8 cellular contexts compared by ENCODE assay signal in genomic region chr2:223760838-223761502, GRCh38.
DNase-seq lines count a peak whose midpoint lies in the region; ATAC-seq, FAIRE-seq and TF ChIP-seq lines count a peak whose summit lies in the region.

No MANE protein-coding gene starts in this region.

- H3K4me1 Mint-ChIP-seq in CD4-positive, alpha-beta memory T cell, result peaks cover 8 to 32% (median 15%) of the 10 kb centered on the region in 4 donors

- no peaks in the 10 kb centered on the region for H3K9me3 Mint-ChIP-seq in CD4-positive, alpha-beta memory T cell

- peak overlapping the region; percentile 19 to 92 (median 81) for H3K27ac Mint-ChIP-seq in CD4-positive, alpha-beta memory T cell

- intact Hi-C loops in CD4-positive, alpha-beta memory T cell (cut with micrococcal nuclease), result no loop called here
- intact Hi-C loops in pancreas (cut with DNase I), result no loop called here

- TF ChIP-seq CTCF in pancreas (IDR thresholded peaks at IDR 0.05), result no peak

- no peaks in the 10 kb centered on the region for H3K27me3 ChIP-seq in CD4-positive, alpha-beta memory T cell (ENCODE audit: insufficient read depth, low read length)
- no peaks in the 10 kb centered on the region for H3K27me3 ChIP-seq in pancreas

- 87 to 92% methylated on average over 8 of the region's 8 CpGs for WGBS in pancreas, 2 donors

- H3K27me3 Mint-ChIP-seq in CD4-positive, alpha-beta memory T cell, result no peaks in the 10 kb centered on the region

- POLR2A ChIA-PET in CD4-positive, alpha-beta memory T cell (lab: Charles Lee; ENCODE audit: partially characterized antibody), result interaction anchor here (0.6 to 1.4 kb wide), 2 partner anchors 11 to 184 kb away, joined by 3 to 4 read pairs; partner anchors contain the start of gene WDFY1

- H3K4me3 Mint-ChIP-seq in CD4-positive, alpha-beta memory T cell, result peak overlapping the region in 5 of 8 donors; percentile 20 to 72 (median 51)

- peak; percentile 43 to 80 (median 46) for DNase-seq in CD4-positive, alpha-beta memory T cell
- DNase-seq in T-helper 22 cell (ENCODE audit: low read depth) (peak; percentile 21), dedifferentiated amniotic fluid mesenchymal stem cell (ENCODE audit: extremely low spot score) (peak; percentile 57), pancreas (peak in 2 of 6 donors; percentile 19 to 36), UCSD-AML1 (lab: John Stamatoyannopoulos, UW; ENCODE audit: unreplicated experiment) (no peak), G401 (ENCODE audit: low spot score) (no peak)

- FAIRE-seq in pancreas (lab: Jason Lieb, UNC), result no peak

- H3K36me3 Mint-ChIP-seq in CD4-positive, alpha-beta memory T cell, result no peaks in the 10 kb centered on the region

- no peak overlapping the region for H3K4me3 ChIP-seq in CD4-positive, alpha-beta memory T cell (ENCODE audit: low read length in 2 of 2)
- H3K4me3 ChIP-seq in pancreas, result no peak overlapping the region

- no peaks in the 10 kb centered on the region for H3K36me3 ChIP-seq in CD4-positive, alpha-beta memory T cell (ENCODE audit: insufficient read depth, low read length)
- no peaks in the 10 kb centered on the region for H3K36me3 ChIP-seq in pancreas

- ATAC-seq in GM19397 (IDR thresholded peaks at IDR 0.05; ENCODE audit: unreplicated experiment) (peak; percentile 88), HG03378 (IDR thresholded peaks at IDR 0.05; ENCODE audit: unreplicated experiment) (peak; percentile 84), pancreas (peak in 3 of 4 donors; percentile 73 to 87 (median 79))

- H3K9me3 ChIP-seq in CD4-positive, alpha-beta memory T cell (ENCODE audit: control insufficient read depth in 1 of 2, low read length in 2 of 2), result no peaks in the 10 kb centered on the region
- no peaks in the 10 kb centered on the region for H3K9me3 ChIP-seq in pancreas

- H3K4me1 ChIP-seq in CD4-positive, alpha-beta memory T cell (ENCODE audit: insufficient read depth, low read length), result peaks cover 16% of the 10 kb centered on the region
- peaks cover 0 to 6% (median 0%) of the 10 kb centered on the region in 3 donors for H3K4me1 ChIP-seq in pancreas

- in situ Hi-C loops in G401 (cut with HindIII; ENCODE audit: low sequenced_read_pairs), result no loop called here

- CTCF ChIA-PET in CD4-positive, alpha-beta memory T cell (lab: Charles Lee; ENCODE audit: partially characterized antibody), result interaction anchor here (0.7 to 1.4 kb wide), 5 partner anchors 9 to 33 kb away, joined by 3 to 5 read pairs (median 4); no protein-coding TSS in a partner anchor

- no peak overlapping the region for H3K27ac ChIP-seq in CD4-positive, alpha-beta memory T cell (ENCODE audit: low read depth, low read length)
- H3K27ac ChIP-seq in pancreas, result peak overlapping the region in 2 of 4 donors; percentile 56 to 61

Comparison
In these comparisons a context has a peak if more than half of its experiments do, and no peak if none do; other contexts are left out.
1. DNase-seq: peak in CD4-positive, alpha-beta memory T cell (5 of 5), T-helper 22 cell (single experiment) and dedifferentiated amniotic fluid mesenchymal stem cell (single experiment); none in UCSD-AML1 (single experiment) and G401 (single experiment).
2. Peak in every context shown above with its lines, with median percentiles within 50 percentile points of each other: ATAC-seq.